Comparison of ENCODE assay signal across 26 cellular contexts in genomic region chr14:36428350-36428749, GRCh38.
"Had no signal": no experiment of that assay in that cellular context is flagged by ENCODE, and none has a peak within 500 bp of the region (broad histone marks: within the 10 kb centered on the region; RNA-seq: fewer than 3 reads in every experiment).

No MANE protein-coding gene starts in this region.

- H3K27me3 ChIP-seq: colonic mucosa, esophagus squamous epithelium, foreskin keratinocyte, gastrocnemius medialis, gastroesophageal sphincter had no signal

- H3K4me1 ChIP-seq: colonic mucosa, esophagus squamous epithelium, foreskin keratinocyte, gastroesophageal sphincter, heart right ventricle had no signal

- ATAC-seq: effector memory CD8-positive, alpha-beta T cell; esophagus mucosa; foreskin keratinocyte; gastrocnemius medialis; gastroesophageal sphincter; heart left ventricle; heart right ventricle had no signal

- H3K4me3 ChIP-seq: colonic mucosa, coronary artery, dorsolateral prefrontal cortex, esophagus squamous epithelium, gastrocnemius medialis, gastroesophageal sphincter, heart left ventricle, heart right ventricle had no signal

- H3K27ac ChIP-seq: colonic mucosa, coronary artery, dorsolateral prefrontal cortex, epithelial cell of prostate, esophagus squamous epithelium, foreskin keratinocyte, gastrocnemius medialis, gastroesophageal sphincter, heart left ventricle, heart right ventricle had no signal

- FAIRE-seq: colon, endometrium, endothelial cell of umbilical vein, frontal cortex had no signal

- H3K9me3 ChIP-seq: colonic mucosa, esophagus squamous epithelium, gastrocnemius medialis, gastroesophageal sphincter, heart left ventricle, heart right ventricle had no signal

- H3K36me3 ChIP-seq: colonic mucosa, esophagus squamous epithelium, gastrocnemius medialis, gastroesophageal sphincter, heart left ventricle, heart right ventricle had no signal

- DNase-seq: colonic mucosa; cortex of kidney; dermis blood vessel endothelial cell; dorsolateral prefrontal cortex; effector CD4-positive, alpha-beta T cell; effector CD8-positive, alpha-beta T cell; effector memory CD4-positive, alpha-beta T cell; effector memory CD8-positive, alpha-beta T cell; endodermal cell; erythroblast; esophagus squamous epithelium; foreskin fibroblast; foreskin keratinocyte; foreskin melanocyte; gastrocnemius medialis; head of caudate nucleus; heart left ventricle; heart right ventricle had no signal
